ENCODE assay signal across 8 cellular contexts in genomic region chr1:151146416-151147131, GRCh38. TPM values are rescaled to one million over a fixed set of nuclear protein-coding genes. Genes with fewer than 3 reads are reported as not detected.
DNase-seq lines count a peak whose midpoint lies in the region; ATAC-seq and TF ChIP-seq lines count a peak whose summit lies in the region.

A gene with protein sequence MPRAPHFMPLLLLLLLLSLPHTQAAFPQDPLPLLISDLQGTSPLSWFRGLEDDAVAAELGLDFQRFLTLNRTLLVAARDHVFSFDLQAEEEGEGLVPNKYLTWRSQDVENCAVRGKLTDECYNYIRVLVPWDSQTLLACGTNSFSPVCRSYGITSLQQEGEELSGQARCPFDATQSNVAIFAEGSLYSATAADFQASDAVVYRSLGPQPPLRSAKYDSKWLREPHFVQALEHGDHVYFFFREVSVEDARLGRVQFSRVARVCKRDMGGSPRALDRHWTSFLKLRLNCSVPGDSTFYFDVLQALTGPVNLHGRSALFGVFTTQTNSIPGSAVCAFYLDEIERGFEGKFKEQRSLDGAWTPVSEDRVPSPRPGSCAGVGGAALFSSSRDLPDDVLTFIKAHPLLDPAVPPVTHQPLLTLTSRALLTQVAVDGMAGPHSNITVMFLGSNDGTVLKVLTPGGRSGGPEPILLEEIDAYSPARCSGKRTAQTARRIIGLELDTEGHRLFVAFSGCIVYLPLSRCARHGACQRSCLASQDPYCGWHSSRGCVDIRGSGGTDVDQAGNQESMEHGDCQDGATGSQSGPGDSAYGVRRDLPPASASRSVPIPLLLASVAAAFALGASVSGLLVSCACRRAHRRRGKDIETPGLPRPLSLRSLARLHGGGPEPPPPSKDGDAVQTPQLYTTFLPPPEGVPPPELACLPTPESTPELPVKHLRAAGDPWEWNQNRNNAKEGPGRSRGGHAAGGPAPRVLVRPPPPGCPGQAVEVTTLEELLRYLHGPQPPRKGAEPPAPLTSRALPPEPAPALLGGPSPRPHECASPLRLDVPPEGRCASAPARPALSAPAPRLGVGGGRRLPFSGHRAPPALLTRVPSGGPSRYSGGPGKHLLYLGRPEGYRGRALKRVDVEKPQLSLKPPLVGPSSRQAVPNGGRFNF (minus strand): TSS chr1:151146631. CDS start chr1:151142621, 4,010 bp downstream.

- H2AK5ac ChIP-seq in IMR-90 (ENCODE audit: low read depth, low read length) = no peak within 1 kb of the TSS

- no peak within 1 kb of the TSS for H3K18ac ChIP-seq in IMR-90 (ENCODE audit: low read depth, low read length)

- TF ChIP-seq RAD21 in IMR-90 (IDR thresholded peaks at IDR 0.05; ENCODE audit: low read length) = no peak

- TF ChIP-seq CTCF in IMR-90 (conservative IDR thresholded peaks at IDR 0.05; ENCODE audit: low read depth, low read length) (no peak), OCI-LY7 (conservative IDR thresholded peaks at IDR 0.05; ENCODE audit: low read length) (no peak), epithelial cell of esophagus (IDR thresholded peaks at IDR 0.05; ENCODE audit: insufficient read depth, low read depth, low read length, missing control alignments) (no peak), mucosa of descending colon (IDR thresholded peaks at IDR 0.05) (no peak)

- no peak within 1 kb of the TSS for H2BK15ac ChIP-seq in IMR-90 (ENCODE audit: low read depth, low read length)

- peak within 1 kb of the TSS; percentile 61 for H3K14ac ChIP-seq in IMR-90 (replicated peaks; ENCODE audit: low read depth, low read length)

- no peak within 1 kb of the TSS for H2BK120ac ChIP-seq in IMR-90 (ENCODE audit: low read depth, low read length)

- H3K4me2 ChIP-seq in IMR-90 (ENCODE audit: low read depth, low read length) (peak within 1 kb of the TSS; percentile 91), OCI-LY7 (ENCODE audit: low read length) (peak within 1 kb of the TSS; percentile 96)

- H4K5ac ChIP-seq in IMR-90 (ENCODE audit: low read depth, low read length) = peak within 1 kb of the TSS; percentile 4; the same call in 1 of the 2 replicates

- no peaks in the 10 kb centered on the region for H3K36me3 ChIP-seq in IMR-90 (ENCODE audit: control insufficient read depth, insufficient read depth, low read length)
- no peaks in the 10 kb centered on the region for H3K36me3 ChIP-seq in OCI-LY7 (ENCODE audit: insufficient read depth, low read length)
- no peaks in the 10 kb centered on the region for H3K36me3 ChIP-seq in mucosa of descending colon (ENCODE audit: low read depth)

- DNase-seq in DMS 273 treated with DMSO at 0.1 percent for 48 hours (lab: John Stamatoyannopoulos, UW) (peak; percentile 100), IMR-90 (peak; percentile 86), OCI-LY7 (ENCODE audit: low spot score) (peak; percentile 85), activated T-cell treated with anti-CD3 and anti-CD28 coated beads for 48 hours (ENCODE audit: low read depth) (peak; percentile 87), epithelial cell of esophagus (ENCODE audit: low read depth) (peak; percentile 92), mucosa of descending colon (peak; percentile 92 to 95 (median 95))
- peak; percentile 84 to 88 for DNase-seq in stimulated activated CD8-positive, alpha-beta memory T cell treated with anti-CD3 and anti-CD28 coated beads, Interleukin-2, amount 100 ng/mL, for 48 hours (ENCODE audit: low read depth in 2 of 2)

- H2AK9ac ChIP-seq in IMR-90 (replicated peaks; ENCODE audit: low read depth, low read length, poor library complexity) = peak within 1 kb of the TSS; percentile 85

- dilution Hi-C loops in IMR-90 (cut with HindIII; ENCODE audit: low sequenced_read_pairs, unreplicated experiment) = no loop called here

- in situ Hi-C loops in IMR-90 (cut with MboI; ENCODE audit: low sequenced_read_pairs) = no loop called here

- H3K4me1 ChIP-seq in IMR-90 (ENCODE audit: control insufficient read depth, insufficient read depth, low read length) (peaks cover 5% of the 10 kb centered on the region), OCI-LY7 (ENCODE audit: insufficient read depth, low read length, poor library complexity, severe bottlenecking) (peaks cover 37% of the 10 kb centered on the region), mucosa of descending colon (ENCODE audit: low read depth) (peaks cover 11% of the 10 kb centered on the region)

- BruUV-seq in IMR-90 (replicated peaks; lab: Mats Ljungman, UMichigan) (no TSS peak), OCI-LY7 (replicated peaks; lab: Mats Ljungman, UMichigan) (no TSS peak)

- H3K27me3 ChIP-seq in IMR-90 (ENCODE audit: control insufficient read depth, insufficient read depth, low read length) = peaks cover 2% of the 10 kb centered on the region; the same call in 1 of the 2 replicates

- no peak within 1 kb of the TSS for H2BK5ac ChIP-seq in IMR-90 (ENCODE audit: low read depth, low read length, poor library complexity, severe bottlenecking)

- peaks cover 0 to 6% of the 10 kb centered on the region in 2 experiments; a peak in 1 of 4 replicates for H3K79me1 ChIP-seq in IMR-90 (ENCODE audit: low read depth in 1 of 2, low read length in 2 of 2)

- peak within 1 kb of the TSS; percentile 79 for H3K9ac ChIP-seq in IMR-90 (ENCODE audit: low read depth, low read length)

- H3K9me2 ChIP-seq in OCI-LY7 (ENCODE audit: insufficient read depth, low read length) = no peaks in the 10 kb centered on the region

- H3K27ac ChIP-seq in IMR-90 (ENCODE audit: insufficient read depth, low read length) (peak within 1 kb of the TSS; percentile 19; the same call in 1 of the 2 replicates), OCI-LY7 (ENCODE audit: low read depth, low read length, poor library complexity, severe bottlenecking) (no peak within 1 kb of the TSS)

- H3K79me2 ChIP-seq in OCI-LY7 (ENCODE audit: insufficient read depth, low read depth, low read length) = no peaks in the 10 kb centered on the region

- peak within 1 kb of the TSS; percentile 77 for H3K4me3 ChIP-seq in IMR-90 (ENCODE audit: insufficient read depth, low read depth, low read length)
- H3K4me3 ChIP-seq in OCI-LY7 (ENCODE audit: low read depth, low read length, poor library complexity, severe bottlenecking) = peak within 1 kb of the TSS; percentile 71
- H3K4me3 ChIP-seq in epithelial cell of esophagus (ENCODE audit: low read length) = peak within 1 kb of the TSS; percentile 63
- peak within 1 kb of the TSS; percentile 35 for H3K4me3 ChIP-seq in mucosa of descending colon

- peak; percentile 68; the same call in 1 of the 2 replicates for TF ChIP-seq POLR2A in IMR-90 (IDR thresholded peaks at IDR 0.05; ENCODE audit: low read depth, low read length)

- peak within 1 kb of the TSS; percentile 87 for H3K23ac ChIP-seq in IMR-90 (ENCODE audit: low read depth, low read length)

- CTCF ChIA-PET in IMR-90 (lab: Yijun Ruan, JAX) = no interaction called here
- CTCF ChIA-PET in OCI-LY7 (lab: Charles Lee; ENCODE audit: unreplicated experiment) = no interaction called here

- H2AFZ ChIP-seq in IMR-90 (replicated peaks; ENCODE audit: low read length, poor library complexity) (peak within 1 kb of the TSS; percentile 91), OCI-LY7 (ENCODE audit: low read length) (peak within 1 kb of the TSS; percentile 79)

- WGBS in IMR-90 (ENCODE audit: extremely low coverage in 2 of 2, insufficient read length in 1 of 2), 2 experiments = 2% methylated on average over 33 of the region's 61 CpGs; no CpG with 5 or more reads in 1 of the 2 experiments

- H3K9me1 ChIP-seq in IMR-90 (ENCODE audit: insufficient read depth, low read length) = peaks cover 4% of the 10 kb centered on the region; the same call in 1 of the 2 replicates

- H3K56ac ChIP-seq in IMR-90 (ENCODE audit: extremely low read depth, insufficient read depth, low read length) = no peak within 1 kb of the TSS

- intact Hi-C loops in IMR-90 (cut with micrococcal nuclease) = loop anchor here (5.0 kb wide), 1 partner anchor 74 kb away; the partner anchor contains the start of gene GABPB2
- intact Hi-C loops in OCI-LY7 (cut with micrococcal nuclease; ENCODE audit: unreplicated experiment) = no loop called here
- intact Hi-C loops in mucosa of descending colon (cut with DNase I, micrococcal nuclease) = no loop called here

- H3K9me3 ChIP-seq in IMR-90 (ENCODE audit: control insufficient read depth, insufficient read depth, low read length) = no peaks in the 10 kb centered on the region
- H3K9me3 ChIP-seq in OCI-LY7 (ENCODE audit: low read length) = no peaks in the 10 kb centered on the region
- no peaks in the 10 kb centered on the region for H3K9me3 ChIP-seq in mucosa of descending colon

- H4K91ac ChIP-seq in IMR-90 (ENCODE audit: insufficient read depth, low read depth, low read length) = no peak within 1 kb of the TSS

- POLR2A ChIA-PET in IMR-90 (lab: Charles Lee; ENCODE audit: unreplicated experiment) (no interaction called here), OCI-LY7 (lab: Charles Lee) (no interaction called here)

- peaks cover 5% of the 10 kb centered on the region; the same call in 1 of the 2 replicates for H4K20me1 ChIP-seq in IMR-90 (ENCODE audit: insufficient read depth, low read length)
- no peaks in the 10 kb centered on the region for H4K20me1 ChIP-seq in OCI-LY7 (ENCODE audit: insufficient read depth, low read length)

- H3K4ac ChIP-seq in IMR-90 (ENCODE audit: low read depth, low read length) = peak within 1 kb of the TSS; percentile 35; the same call in 1 of the 2 replicates

- ATAC-seq in GM21576 (IDR thresholded peaks at IDR 0.05; ENCODE audit: unreplicated experiment) (peak; percentile 98), IMR-90 (ENCODE audit: low read depth) (peak; percentile 100), mucosa of descending colon (peak; percentile 99)

- no peak within 1 kb of the TSS for H2BK20ac ChIP-seq in IMR-90 (ENCODE audit: low read depth, low read length)

- H4K8ac ChIP-seq in IMR-90 (ENCODE audit: low read depth in 2 of 2, low read length in 2 of 2) = peak within 1 kb of the TSS; percentile 49 to 60; a peak in 2 of 4 replicates

TF ChIP-seq in IMR-90, 13 proteins besides CTCF, POLR2A, EP300 and RAD21:
- TF ChIP-seq MAFK (IDR thresholded peaks at IDR 0.05; ENCODE audit: low read depth, low read length) (no peak), MAZ (IDR thresholded peaks at IDR 0.05; ENCODE audit: borderline replicate concordance, low read depth, low read length) (peak; percentile 35; the same call in 1 of the 2 replicates), RCOR1 (IDR thresholded peaks at IDR 0.05; ENCODE audit: insufficient replicate concordance, low read length) (peak; percentile 46)

RNA-seq across cellular contexts. Expression of the gene that starts here (rescaled TPM):
- 0.36 and 0.56 TPM in 2 replicates for total RNA-seq in IMR-90 (2012; rRNA removed)
- polyA plus RNA-seq in IMR-90 (2012; rRNA removed) = 2.0 and 2.6 TPM in 2 replicates
- 1.6 and 17.4 TPM in 2 replicates for polyA plus RNA-seq in IMR-90 (2012; cell fraction: cytosol; rRNA removed)
- polyA plus RNA-seq in IMR-90 (2012; cell fraction: nucleus; rRNA removed; ENCODE audit: low replicate concordance) = 16.8 and 119 TPM in 2 replicates
- 0.54 and 1.1 TPM in 2 replicates for total RNA-seq in OCI-LY7 (2014; rRNA removed; shearing (Covaris generic))
- total RNA-seq in OCI-LY7 (2022) = 1.9 and 2.0 TPM in 2 replicates
- total RNA-seq in mucosa of descending colon = 1 to 10 TPM; 1.9 to 9.3 (median 4.3) TPM
